ENCODE assay signal across 1 cellular context in genomic region chr11:33722579-33723234, GRCh38.
TF ChIP-seq lines count a peak whose summit lies in the region.

No MANE protein-coding gene starts in this region.

TF ChIP-seq in HepG2, 621 proteins besides CTCF, POLR2A, EP300 and RAD21:
- TF ChIP-seq DBP (CRISPR knock-in tag; IDR thresholded peaks at IDR 0.05; ENCODE audit: not compliant biosample characterization), result no peak
- peak; percentile 59 for TF ChIP-seq CEBPG (CRISPR knock-in tag; IDR thresholded peaks at IDR 0.05)
- TF ChIP-seq CEBPB (IDR thresholded peaks at IDR 0.05; ENCODE audit: borderline replicate concordance, low read depth, low read length), result 0 out of 2 replicates have a peak, but pooled peaks have one; percentile 36
